In genomic region chr2:53970898-53971681, GRCh38 we compare ENCODE assay signal across 8 cellular contexts. TPM values are rescaled to one million over a fixed set of nuclear protein-coding genes. Genes with fewer than 3 reads are reported as not detected.
DNase-seq lines count a peak whose midpoint lies in the region; ATAC-seq and TF ChIP-seq lines count a peak whose summit lies in the region.

Gene PSME4, minus strand, starts transcription at chr2:53970993. Its CDS starts 209 bp downstream, at chr2:53970784.

- intact Hi-C loops in mammary epithelial cell (cut with micrococcal nuclease), result no loop called here

- peak; percentile 90 for DNase-seq in ACHN
- peak; percentile 17 for DNase-seq in NCI-H2196 treated with DMSO at 0.1 percent for 48 hours (lab: John Stamatoyannopoulos, UW; ENCODE audit: unreplicated experiment)
- DNase-seq in mammary epithelial cell, result peak; percentile 87

- peak within 1 kb of the TSS; percentile 99 for H3K4me3 ChIP-seq in WI38 (ENCODE audit: low read depth, low read length)
- H3K4me3 ChIP-seq in mammary epithelial cell (replicated peaks in 1 of 3; ENCODE audit: insufficient read depth in 1 of 3, low read depth in 2 of 3, low read length in 3 of 3), result peak within 1 kb of the TSS; percentile 82 to 97 (median 96)
- peak within 1 kb of the TSS; percentile 78 for H3K4me3 ChIP-seq in iPS-20b (ENCODE audit: low read length)
- H3K4me3 ChIP-seq in skin epidermis, result peak within 1 kb of the TSS; percentile 69 to 99 (median 80)

- H3K27ac ChIP-seq in mammary epithelial cell (ENCODE audit: insufficient read depth, low read depth, low read length) (peak within 1 kb of the TSS; percentile 93), iPS-20b (ENCODE audit: low read length) (peak within 1 kb of the TSS; percentile 97), skin epidermis (peak within 1 kb of the TSS; percentile 79 to 99 (median 95))

- peak within 1 kb of the TSS; percentile 100 for H3K9ac ChIP-seq in mammary epithelial cell (ENCODE audit: insufficient read depth, low read length)
- H3K9ac ChIP-seq in iPS-20b (ENCODE audit: low read depth, low read length), result peak within 1 kb of the TSS; percentile 98

- 0% methylated on average over 11 of the region's 61 CpGs for WGBS in mammary epithelial cell (ENCODE audit: low coverage, missing lambda C conversion rate)

- dilution Hi-C loops in mammary epithelial cell (cut with HindIII; ENCODE audit: low sequenced_read_pairs), result no loop called here

- H3K36me3 ChIP-seq in mammary epithelial cell (ENCODE audit: insufficient read depth, low read length) (peaks cover 3% of the 10 kb centered on the region), iPS-20b (ENCODE audit: insufficient read depth, low read depth, low read length) (no peaks in the 10 kb centered on the region)

- TSS peak; percentile 64 for BruUV-seq in mammary epithelial cell (replicated peaks; lab: Mats Ljungman, UMichigan)

- peaks cover 57% of the 10 kb centered on the region for H3K79me2 ChIP-seq in mammary epithelial cell (ENCODE audit: insufficient read depth, low read length)

- ATAC-seq in GM18870 (IDR thresholded peaks at IDR 0.05; ENCODE audit: unreplicated experiment) (peak; percentile 51), HG03103 (IDR thresholded peaks at IDR 0.05; ENCODE audit: low read depth, unreplicated experiment) (peak; percentile 90)

- H3K9me3 ChIP-seq in mammary epithelial cell (replicated peaks; ENCODE audit: insufficient read depth, low read length), result no peaks in the 10 kb centered on the region
- no peaks in the 10 kb centered on the region for H3K9me3 ChIP-seq in iPS-20b (ENCODE audit: insufficient read depth, low read depth, low read length)

- TF ChIP-seq CTCF in WI38 (IDR thresholded peaks at IDR 0.05; ENCODE audit: low read depth, low read length) (no peak), mammary epithelial cell (conservative IDR thresholded peaks at IDR 0.05 in 1 of 2, IDR thresholded peaks at IDR 0.05 in 1 of 2; ENCODE audit: extremely low read depth in 1 of 2, insufficient read depth in 1 of 2, low read depth in 1 of 2, low read length in 2 of 2) (no peak)

- H3K27me3 ChIP-seq in mammary epithelial cell (ENCODE audit: insufficient read depth, low read length), result no peaks in the 10 kb centered on the region
- no peaks in the 10 kb centered on the region for H3K27me3 ChIP-seq in iPS-20b (ENCODE audit: insufficient read depth, low read length)

- CTCF ChIA-PET in mammary epithelial cell (lab: Charles Lee; ENCODE audit: low non-redundant PET), result interaction anchor here (0.6 kb wide), 1 partner anchor 112 kb away, joined by 6 read pairs; no protein-coding TSS in a partner anchor

- H4K20me1 ChIP-seq in mammary epithelial cell (ENCODE audit: insufficient read depth, low read length), result no peaks in the 10 kb centered on the region

- H2AFZ ChIP-seq in mammary epithelial cell (ENCODE audit: low read depth, low read length), result peak within 1 kb of the TSS; percentile 78

- peaks cover 13% of the 10 kb centered on the region for H3K4me1 ChIP-seq in mammary epithelial cell (ENCODE audit: insufficient read depth, low read length)
- no peaks in the 10 kb centered on the region; the same call in 1 of the 2 replicates for H3K4me1 ChIP-seq in iPS-20b (ENCODE audit: insufficient read depth, low read length)

- in situ Hi-C loops in ACHN (cut with HindIII; ENCODE audit: low pct_ligation_motif_present, low pct_unique_long_range_greater_than_20kb, low sequenced_read_pairs), result no loop called here
- in situ Hi-C loops in mammary epithelial cell (cut with MboI; ENCODE audit: low sequenced_read_pairs in 2 of 2), result no loop called here

- peak within 1 kb of the TSS; percentile 85 for H3K4me2 ChIP-seq in mammary epithelial cell (ENCODE audit: insufficient read depth, low read depth, low read length)

RNA-seq across cellular contexts. Expression of gene PSME4, which starts in this region (rescaled TPM):
- total RNA-seq in mammary epithelial cell, result 100 to 1,000 TPM; 131 to 145 TPM
- 57.2 TPM for polyA plus RNA-seq in mammary epithelial cell
- polyA minus RNA-seq in mammary epithelial cell, result 214 TPM

Comparison
In these comparisons a context has a peak if more than half of its experiments do, and no peak if none do; other contexts are left out.
1. Peak in every context shown above with its lines: DNase-seq, ATAC-seq, H3K4me3 ChIP-seq and H3K27ac ChIP-seq.
2. DNase-seq: peak in every context shown above with its lines; median percentile 90 in ACHN; 87 in mammary epithelial cell; 17 in NCI-H2196 treated with DMSO at 0.1 percent for 48 hours.